ENCODE assay signal across 2 cellular contexts in the genomic region with DNA sequence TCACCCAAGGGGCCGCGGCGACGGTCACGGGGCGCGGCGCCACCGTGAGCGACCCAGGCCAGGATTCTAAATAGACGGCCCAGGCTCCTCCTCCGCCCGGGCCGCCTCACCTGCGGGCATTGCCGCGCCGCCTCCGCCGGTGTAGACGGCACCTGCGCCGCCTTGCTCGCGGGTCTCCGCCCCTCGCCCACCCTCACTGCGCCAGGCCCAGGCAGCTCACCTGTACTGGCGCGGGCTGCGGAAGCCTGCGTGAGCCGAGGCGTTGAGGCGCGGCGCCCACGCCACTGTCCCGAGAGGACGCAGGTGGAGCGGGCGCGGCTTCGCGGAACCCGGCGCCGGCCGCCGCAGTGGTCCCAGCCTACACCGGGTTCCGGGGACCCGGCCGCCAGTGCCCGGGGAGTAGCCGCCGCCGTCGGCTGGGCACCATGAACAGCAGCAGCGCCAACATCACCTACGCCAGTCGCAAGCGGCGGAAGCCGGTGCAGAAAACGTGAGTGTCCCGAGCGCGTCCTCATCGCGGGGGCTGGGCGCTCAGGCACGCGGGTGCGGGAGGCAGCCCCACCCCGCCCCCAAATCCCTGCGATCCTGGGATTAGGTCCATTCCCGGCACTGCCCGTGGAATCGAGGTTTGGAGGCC.
A peak's percentile ranks its signal among the peaks of the same experiment; 100 is the strongest.
TF ChIP-seq lines count a peak whose summit lies in the region.

No MANE protein-coding gene starts in this region.

TF ChIP-seq in WTC11, 78 proteins besides CTCF, POLR2A, EP300 and RAD21 (continued from another document):
- TF ChIP-seq, protein P1, sequence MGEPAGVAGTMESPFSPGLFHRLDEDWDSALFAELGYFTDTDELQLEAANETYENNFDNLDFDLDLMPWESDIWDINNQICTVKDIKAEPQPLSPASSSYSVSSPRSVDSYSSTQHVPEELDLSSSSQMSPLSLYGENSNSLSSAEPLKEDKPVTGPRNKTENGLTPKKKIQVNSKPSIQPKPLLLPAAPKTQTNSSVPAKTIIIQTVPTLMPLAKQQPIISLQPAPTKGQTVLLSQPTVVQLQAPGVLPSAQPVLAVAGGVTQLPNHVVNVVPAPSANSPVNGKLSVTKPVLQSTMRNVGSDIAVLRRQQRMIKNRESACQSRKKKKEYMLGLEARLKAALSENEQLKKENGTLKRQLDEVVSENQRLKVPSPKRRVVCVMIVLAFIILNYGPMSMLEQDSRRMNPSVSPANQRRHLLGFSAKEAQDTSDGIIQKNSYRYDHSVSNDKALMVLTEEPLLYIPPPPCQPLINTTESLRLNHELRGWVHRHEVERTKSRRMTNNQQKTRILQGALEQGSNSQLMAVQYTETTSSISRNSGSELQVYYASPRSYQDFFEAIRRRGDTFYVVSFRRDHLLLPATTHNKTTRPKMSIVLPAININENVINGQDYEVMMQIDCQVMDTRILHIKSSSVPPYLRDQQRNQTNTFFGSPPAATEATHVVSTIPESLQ (CRISPR knock-in tag; IDR thresholded peaks at IDR 0.05) = no peak
- TF ChIP-seq ZNF138 (CRISPR knock-in tag; conservative IDR thresholded peaks at IDR 0.05) (no peak), CREB1 (CRISPR knock-in tag; IDR thresholded peaks at IDR 0.05) (0 out of 2 replicates have a peak, but pooled peaks have one; percentile 25), MYBL2 (CRISPR knock-in tag; IDR thresholded peaks at IDR 0.05) (peak; percentile 34; the same call in 1 of the 2 replicates), ZBTB21 (CRISPR knock-in tag; IDR thresholded peaks at IDR 0.05; ENCODE audit: borderline replicate concordance) (peak; percentile 33; the same call in 1 of the 2 replicates), NR3C1 (CRISPR knock-in tag; conservative IDR thresholded peaks at IDR 0.05; ENCODE audit: low read depth) (no peak), JAZF1 (CRISPR knock-in tag; IDR thresholded peaks at IDR 0.05) (no peak), RELA (CRISPR knock-in tag; IDR thresholded peaks at IDR 0.05; ENCODE audit: borderline replicate concordance) (peak; percentile 48; the same call in 1 of the 2 replicates), NFYB (CRISPR knock-in tag; conservative IDR thresholded peaks at IDR 0.05; ENCODE audit: low read depth) (no peak), SP1 (CRISPR knock-in tag; conservative IDR thresholded peaks at IDR 0.05) (0 out of 2 replicates have a peak, but pooled peaks have one; percentile 37)
- TF ChIP-seq, protein P2, sequence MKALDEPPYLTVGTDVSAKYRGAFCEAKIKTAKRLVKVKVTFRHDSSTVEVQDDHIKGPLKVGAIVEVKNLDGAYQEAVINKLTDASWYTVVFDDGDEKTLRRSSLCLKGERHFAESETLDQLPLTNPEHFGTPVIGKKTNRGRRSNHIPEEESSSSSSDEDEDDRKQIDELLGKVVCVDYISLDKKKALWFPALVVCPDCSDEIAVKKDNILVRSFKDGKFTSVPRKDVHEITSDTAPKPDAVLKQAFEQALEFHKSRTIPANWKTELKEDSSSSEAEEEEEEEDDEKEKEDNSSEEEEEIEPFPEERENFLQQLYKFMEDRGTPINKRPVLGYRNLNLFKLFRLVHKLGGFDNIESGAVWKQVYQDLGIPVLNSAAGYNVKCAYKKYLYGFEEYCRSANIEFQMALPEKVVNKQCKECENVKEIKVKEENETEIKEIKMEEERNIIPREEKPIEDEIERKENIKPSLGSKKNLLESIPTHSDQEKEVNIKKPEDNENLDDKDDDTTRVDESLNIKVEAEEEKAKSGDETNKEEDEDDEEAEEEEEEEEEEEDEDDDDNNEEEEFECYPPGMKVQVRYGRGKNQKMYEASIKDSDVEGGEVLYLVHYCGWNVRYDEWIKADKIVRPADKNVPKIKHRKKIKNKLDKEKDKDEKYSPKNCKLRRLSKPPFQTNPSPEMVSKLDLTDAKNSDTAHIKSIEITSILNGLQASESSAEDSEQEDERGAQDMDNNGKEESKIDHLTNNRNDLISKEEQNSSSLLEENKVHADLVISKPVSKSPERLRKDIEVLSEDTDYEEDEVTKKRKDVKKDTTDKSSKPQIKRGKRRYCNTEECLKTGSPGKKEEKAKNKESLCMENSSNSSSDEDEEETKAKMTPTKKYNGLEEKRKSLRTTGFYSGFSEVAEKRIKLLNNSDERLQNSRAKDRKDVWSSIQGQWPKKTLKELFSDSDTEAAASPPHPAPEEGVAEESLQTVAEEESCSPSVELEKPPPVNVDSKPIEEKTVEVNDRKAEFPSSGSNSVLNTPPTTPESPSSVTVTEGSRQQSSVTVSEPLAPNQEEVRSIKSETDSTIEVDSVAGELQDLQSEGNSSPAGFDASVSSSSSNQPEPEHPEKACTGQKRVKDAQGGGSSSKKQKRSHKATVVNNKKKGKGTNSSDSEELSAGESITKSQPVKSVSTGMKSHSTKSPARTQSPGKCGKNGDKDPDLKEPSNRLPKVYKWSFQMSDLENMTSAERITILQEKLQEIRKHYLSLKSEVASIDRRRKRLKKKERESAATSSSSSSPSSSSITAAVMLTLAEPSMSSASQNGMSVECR (CRISPR knock-in tag; IDR thresholded peaks at IDR 0.05; ENCODE audit: borderline replicate concordance) = peak; percentile 30; the same call in 1 of the 2 replicates
- TF ChIP-seq, protein P3, sequence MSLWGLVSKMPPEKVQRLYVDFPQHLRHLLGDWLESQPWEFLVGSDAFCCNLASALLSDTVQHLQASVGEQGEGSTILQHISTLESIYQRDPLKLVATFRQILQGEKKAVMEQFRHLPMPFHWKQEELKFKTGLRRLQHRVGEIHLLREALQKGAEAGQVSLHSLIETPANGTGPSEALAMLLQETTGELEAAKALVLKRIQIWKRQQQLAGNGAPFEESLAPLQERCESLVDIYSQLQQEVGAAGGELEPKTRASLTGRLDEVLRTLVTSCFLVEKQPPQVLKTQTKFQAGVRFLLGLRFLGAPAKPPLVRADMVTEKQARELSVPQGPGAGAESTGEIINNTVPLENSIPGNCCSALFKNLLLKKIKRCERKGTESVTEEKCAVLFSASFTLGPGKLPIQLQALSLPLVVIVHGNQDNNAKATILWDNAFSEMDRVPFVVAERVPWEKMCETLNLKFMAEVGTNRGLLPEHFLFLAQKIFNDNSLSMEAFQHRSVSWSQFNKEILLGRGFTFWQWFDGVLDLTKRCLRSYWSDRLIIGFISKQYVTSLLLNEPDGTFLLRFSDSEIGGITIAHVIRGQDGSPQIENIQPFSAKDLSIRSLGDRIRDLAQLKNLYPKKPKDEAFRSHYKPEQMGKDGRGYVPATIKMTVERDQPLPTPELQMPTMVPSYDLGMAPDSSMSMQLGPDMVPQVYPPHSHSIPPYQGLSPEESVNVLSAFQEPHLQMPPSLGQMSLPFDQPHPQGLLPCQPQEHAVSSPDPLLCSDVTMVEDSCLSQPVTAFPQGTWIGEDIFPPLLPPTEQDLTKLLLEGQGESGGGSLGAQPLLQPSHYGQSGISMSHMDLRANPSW (CRISPR knock-in tag; conservative IDR thresholded peaks at IDR 0.05; ENCODE audit: low read depth) = peak; percentile 46; the same call in 1 of the 2 replicates
TF ChIP-seq in WTC11: peak in this region for 13.

TF ChIP-seq in HepG2, 621 proteins besides CTCF, POLR2A, EP300 and RAD21 (continued from another document and continues in another):
- TF ChIP-seq, protein P4, sequence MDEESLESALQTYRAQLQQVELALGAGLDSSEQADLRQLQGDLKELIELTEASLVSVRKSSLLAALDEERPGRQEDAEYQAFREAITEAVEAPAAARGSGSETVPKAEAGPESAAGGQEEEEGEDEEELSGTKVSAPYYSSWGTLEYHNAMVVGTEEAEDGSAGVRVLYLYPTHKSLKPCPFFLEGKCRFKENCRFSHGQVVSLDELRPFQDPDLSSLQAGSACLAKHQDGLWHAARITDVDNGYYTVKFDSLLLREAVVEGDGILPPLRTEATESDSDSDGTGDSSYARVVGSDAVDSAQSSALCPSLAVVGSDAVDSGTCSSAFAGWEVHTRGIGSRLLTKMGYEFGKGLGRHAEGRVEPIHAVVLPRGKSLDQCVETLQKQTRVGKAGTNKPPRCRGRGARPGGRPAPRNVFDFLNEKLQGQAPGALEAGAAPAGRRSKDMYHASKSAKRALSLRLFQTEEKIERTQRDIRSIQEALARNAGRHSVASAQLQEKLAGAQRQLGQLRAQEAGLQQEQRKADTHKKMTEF (CRISPR knock-in tag; IDR thresholded peaks at IDR 0.05) = 0 out of 2 replicates have a peak, but pooled peaks have one; percentile 37
- TF ChIP-seq HOXA7 (CRISPR knock-in tag; IDR thresholded peaks at IDR 0.05) (no peak), SALL1 (CRISPR knock-in tag; IDR thresholded peaks at IDR 0.05) (peak; percentile 16; the same call in 1 of the 2 replicates), ZFP36L2 (CRISPR knock-in tag; IDR thresholded peaks at IDR 0.05) (no peak), ZNF816 (CRISPR knock-in tag; IDR thresholded peaks at IDR 0.05; ENCODE audit: borderline replicate concordance) (no peak), TAF15 (IDR thresholded peaks at IDR 0.05; ENCODE audit: low read depth, low read length, poor library complexity, severe bottlenecking) (no peak), TCF12 (IDR thresholded peaks at IDR 0.05) (no peak), TCF12 (CRISPR knock-in tag; IDR thresholded peaks at IDR 0.05) (0 out of 2 replicates have a peak, but pooled peaks have one; percentile 38), BORCS8-MEF2B (CRISPR knock-in tag; IDR thresholded peaks at IDR 0.05) (peak; percentile 82), BCL6 (CRISPR knock-in tag; IDR thresholded peaks at IDR 0.05) (0 out of 2 replicates have a peak, but pooled peaks have one; percentile 2), ZFY (CRISPR knock-in tag; IDR thresholded peaks at IDR 0.05) (peak; percentile 71), HOXA9 (CRISPR knock-in tag; IDR thresholded peaks at IDR 0.05; ENCODE audit: borderline replicate concordance) (no peak), ZNF570 (CRISPR knock-in tag; IDR thresholded peaks at IDR 0.05; ENCODE audit: borderline replicate concordance) (no peak), RORA (CRISPR knock-in tag; IDR thresholded peaks at IDR 0.05) (no peak)
- TF ChIP-seq, protein P5, sequence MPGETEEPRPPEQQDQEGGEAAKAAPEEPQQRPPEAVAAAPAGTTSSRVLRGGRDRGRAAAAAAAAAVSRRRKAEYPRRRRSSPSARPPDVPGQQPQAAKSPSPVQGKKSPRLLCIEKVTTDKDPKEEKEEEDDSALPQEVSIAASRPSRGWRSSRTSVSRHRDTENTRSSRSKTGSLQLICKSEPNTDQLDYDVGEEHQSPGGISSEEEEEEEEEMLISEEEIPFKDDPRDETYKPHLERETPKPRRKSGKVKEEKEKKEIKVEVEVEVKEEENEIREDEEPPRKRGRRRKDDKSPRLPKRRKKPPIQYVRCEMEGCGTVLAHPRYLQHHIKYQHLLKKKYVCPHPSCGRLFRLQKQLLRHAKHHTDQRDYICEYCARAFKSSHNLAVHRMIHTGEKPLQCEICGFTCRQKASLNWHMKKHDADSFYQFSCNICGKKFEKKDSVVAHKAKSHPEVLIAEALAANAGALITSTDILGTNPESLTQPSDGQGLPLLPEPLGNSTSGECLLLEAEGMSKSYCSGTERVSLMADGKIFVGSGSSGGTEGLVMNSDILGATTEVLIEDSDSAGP (CRISPR knock-in tag; IDR thresholded peaks at IDR 0.05; ENCODE audit: borderline replicate concordance) = peak; percentile 57; the same call in 1 of the 2 replicates
- TF ChIP-seq, protein P6, sequence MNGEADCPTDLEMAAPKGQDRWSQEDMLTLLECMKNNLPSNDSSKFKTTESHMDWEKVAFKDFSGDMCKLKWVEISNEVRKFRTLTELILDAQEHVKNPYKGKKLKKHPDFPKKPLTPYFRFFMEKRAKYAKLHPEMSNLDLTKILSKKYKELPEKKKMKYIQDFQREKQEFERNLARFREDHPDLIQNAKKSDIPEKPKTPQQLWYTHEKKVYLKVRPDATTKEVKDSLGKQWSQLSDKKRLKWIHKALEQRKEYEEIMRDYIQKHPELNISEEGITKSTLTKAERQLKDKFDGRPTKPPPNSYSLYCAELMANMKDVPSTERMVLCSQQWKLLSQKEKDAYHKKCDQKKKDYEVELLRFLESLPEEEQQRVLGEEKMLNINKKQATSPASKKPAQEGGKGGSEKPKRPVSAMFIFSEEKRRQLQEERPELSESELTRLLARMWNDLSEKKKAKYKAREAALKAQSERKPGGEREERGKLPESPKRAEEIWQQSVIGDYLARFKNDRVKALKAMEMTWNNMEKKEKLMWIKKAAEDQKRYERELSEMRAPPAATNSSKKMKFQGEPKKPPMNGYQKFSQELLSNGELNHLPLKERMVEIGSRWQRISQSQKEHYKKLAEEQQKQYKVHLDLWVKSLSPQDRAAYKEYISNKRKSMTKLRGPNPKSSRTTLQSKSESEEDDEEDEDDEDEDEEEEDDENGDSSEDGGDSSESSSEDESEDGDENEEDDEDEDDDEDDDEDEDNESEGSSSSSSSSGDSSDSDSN (CRISPR knock-in tag; IDR thresholded peaks at IDR 0.05) = peak; percentile 89
- TF ChIP-seq, protein P7, sequence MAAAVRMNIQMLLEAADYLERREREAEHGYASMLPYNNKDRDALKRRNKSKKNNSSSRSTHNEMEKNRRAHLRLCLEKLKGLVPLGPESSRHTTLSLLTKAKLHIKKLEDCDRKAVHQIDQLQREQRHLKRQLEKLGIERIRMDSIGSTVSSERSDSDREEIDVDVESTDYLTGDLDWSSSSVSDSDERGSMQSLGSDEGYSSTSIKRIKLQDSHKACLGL (CRISPR knock-in tag; IDR thresholded peaks at IDR 0.05) = peak; percentile 65
- TF ChIP-seq, protein P8, sequence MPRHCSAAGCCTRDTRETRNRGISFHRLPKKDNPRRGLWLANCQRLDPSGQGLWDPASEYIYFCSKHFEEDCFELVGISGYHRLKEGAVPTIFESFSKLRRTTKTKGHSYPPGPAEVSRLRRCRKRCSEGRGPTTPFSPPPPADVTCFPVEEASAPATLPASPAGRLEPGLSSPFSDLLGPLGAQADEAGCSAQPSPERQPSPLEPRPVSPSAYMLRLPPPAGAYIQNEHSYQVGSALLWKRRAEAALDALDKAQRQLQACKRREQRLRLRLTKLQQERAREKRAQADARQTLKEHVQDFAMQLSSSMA (CRISPR knock-in tag; IDR thresholded peaks at IDR 0.05) = peak; percentile 23; the same call in 1 of the 2 replicates
- TF ChIP-seq, protein P9, sequence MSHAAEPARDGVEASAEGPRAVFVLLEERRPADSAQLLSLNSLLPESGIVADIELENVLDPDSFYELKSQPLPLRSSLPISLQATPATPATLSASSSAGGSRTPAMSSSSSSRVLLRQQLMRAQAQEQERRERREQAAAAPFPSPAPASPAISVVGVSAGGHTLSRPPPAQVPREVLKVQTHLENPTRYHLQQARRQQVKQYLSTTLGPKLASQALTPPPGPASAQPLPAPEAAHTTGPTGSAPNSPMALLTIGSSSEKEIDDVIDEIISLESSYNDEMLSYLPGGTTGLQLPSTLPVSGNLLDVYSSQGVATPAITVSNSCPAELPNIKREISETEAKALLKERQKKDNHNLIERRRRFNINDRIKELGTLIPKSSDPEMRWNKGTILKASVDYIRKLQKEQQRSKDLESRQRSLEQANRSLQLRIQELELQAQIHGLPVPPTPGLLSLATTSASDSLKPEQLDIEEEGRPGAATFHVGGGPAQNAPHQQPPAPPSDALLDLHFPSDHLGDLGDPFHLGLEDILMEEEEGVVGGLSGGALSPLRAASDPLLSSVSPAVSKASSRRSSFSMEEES (CRISPR knock-in tag; IDR thresholded peaks at IDR 0.05) = no peak
- TF ChIP-seq, protein P10, sequence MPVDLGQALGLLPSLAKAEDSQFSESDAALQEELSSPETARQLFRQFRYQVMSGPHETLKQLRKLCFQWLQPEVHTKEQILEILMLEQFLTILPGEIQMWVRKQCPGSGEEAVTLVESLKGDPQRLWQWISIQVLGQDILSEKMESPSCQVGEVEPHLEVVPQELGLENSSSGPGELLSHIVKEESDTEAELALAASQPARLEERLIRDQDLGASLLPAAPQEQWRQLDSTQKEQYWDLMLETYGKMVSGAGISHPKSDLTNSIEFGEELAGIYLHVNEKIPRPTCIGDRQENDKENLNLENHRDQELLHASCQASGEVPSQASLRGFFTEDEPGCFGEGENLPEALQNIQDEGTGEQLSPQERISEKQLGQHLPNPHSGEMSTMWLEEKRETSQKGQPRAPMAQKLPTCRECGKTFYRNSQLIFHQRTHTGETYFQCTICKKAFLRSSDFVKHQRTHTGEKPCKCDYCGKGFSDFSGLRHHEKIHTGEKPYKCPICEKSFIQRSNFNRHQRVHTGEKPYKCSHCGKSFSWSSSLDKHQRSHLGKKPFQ (CRISPR knock-in tag; IDR thresholded peaks at IDR 0.05; ENCODE audit: insufficient replicate concordance) = no peak
